Comparison of ENCODE assay signal across 12 cellular contexts in the genomic region with DNA sequence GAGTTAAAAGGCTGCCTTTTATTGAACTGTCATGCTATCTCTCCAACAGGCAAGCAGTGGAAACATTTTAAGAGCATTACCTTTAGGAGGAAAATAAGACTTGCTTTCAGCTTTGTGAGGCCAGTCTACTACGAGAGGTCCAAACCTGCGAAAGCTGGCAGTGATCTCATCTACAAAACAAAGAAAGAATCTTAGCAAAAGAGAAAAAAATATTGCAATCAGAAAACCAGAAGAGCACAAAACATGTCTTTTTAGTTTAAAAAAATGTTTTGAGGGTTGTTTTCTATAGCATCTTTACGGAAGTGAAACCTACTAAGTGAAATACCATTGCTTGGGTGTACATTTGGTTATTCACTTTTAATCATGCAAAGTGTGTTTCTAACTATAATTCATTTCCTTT.
DNase-seq lines count a peak whose midpoint lies in the region; ATAC-seq, FAIRE-seq and TF ChIP-seq lines count a peak whose summit lies in the region.
"Had no signal": no experiment of that assay in that cellular context is flagged by ENCODE, and none has a peak within 500 bp of the region (broad histone marks: within the 10 kb centered on the region; RNA-seq: fewer than 3 reads in every experiment).

No MANE protein-coding gene starts in this region.

- TF ChIP-seq CTCF in SU-DHL-6 (IDR thresholded peaks at IDR 0.05; ENCODE audit: insufficient read depth, low read length, poor library complexity, severe bottlenecking) = no peak

- no peaks in the 10 kb centered on the region for H3K4me1 Mint-ChIP-seq in natural killer cell treated with Interleukin-12 subunit alpha and Interleukin-12 subunit beta and Interleukin-15 and Interleukin-18, amount 100 ng/mL, for 72 hours (ENCODE audit: low read depth in 2 of 2)

- H3K79me2 ChIP-seq in SU-DHL-6 (ENCODE audit: insufficient read depth, low read length) = no peaks in the 10 kb centered on the region

- H3K27me3 ChIP-seq in SU-DHL-6 (ENCODE audit: low read length) = no peaks in the 10 kb centered on the region

- no peak overlapping the region for H3K4me3 Mint-ChIP-seq in natural killer cell treated with Interleukin-12 subunit alpha and Interleukin-12 subunit beta and Interleukin-15 and Interleukin-18, amount 100 ng/mL, for 72 hours
- H3K4me3 Mint-ChIP-seq: activated CD8-positive, alpha-beta T cell treated with anti-CD3 and anti-CD28 coated beads, Interleukin-2, amount 10 ng/mL, durations not matched to agents 7 days and 5 days; mesothelial cell of epicardium had no signal

- H3K36me3 Mint-ChIP-seq in natural killer cell treated with Interleukin-12 subunit alpha and Interleukin-12 subunit beta and Interleukin-15 and Interleukin-18, amount 100 ng/mL, for 72 hours = no peaks in the 10 kb centered on the region

- H2AFZ ChIP-seq in SU-DHL-6 (ENCODE audit: low read depth, low read length, severe bottlenecking) = no peak overlapping the region

- peak; percentile 36 for FAIRE-seq in GM12892 (lab: Jason Lieb, UNC)
- FAIRE-seq: bronchial epithelial cell had no signal

- no peaks in the 10 kb centered on the region for H4K20me1 ChIP-seq in SU-DHL-6 (ENCODE audit: low read depth, low read length)

- H3K27ac ChIP-seq in SU-DHL-6 (ENCODE audit: low read depth, low read length) = peak overlapping the region; percentile 92
- H3K27ac ChIP-seq: C4-2B had no signal

- no peaks in the 10 kb centered on the region for H3K9me3 Mint-ChIP-seq in natural killer cell treated with Interleukin-12 subunit alpha and Interleukin-12 subunit beta and Interleukin-15 and Interleukin-18, amount 100 ng/mL, for 72 hours

- peak overlapping the region; percentile 78 for H3K4me2 ChIP-seq in SU-DHL-6 (ENCODE audit: low read depth, low read length, poor library complexity, severe bottlenecking)

- peaks cover 23% of the 10 kb centered on the region for H3F3A ChIP-seq in SU-DHL-6 (ENCODE audit: insufficient read depth)

- no peak overlapping the region for H3K27ac Mint-ChIP-seq in natural killer cell treated with Interleukin-12 subunit alpha and Interleukin-12 subunit beta and Interleukin-15 and Interleukin-18, amount 100 ng/mL, for 72 hours
- H3K27ac Mint-ChIP-seq: activated CD8-positive, alpha-beta T cell treated with anti-CD3 and anti-CD28 coated beads, Interleukin-2, amount 10 ng/mL, durations not matched to agents 7 days and 5 days; mesothelial cell of epicardium had no signal

- H3K4me3 ChIP-seq in SU-DHL-6 (ENCODE audit: insufficient read depth, low read length, poor library complexity, severe bottlenecking) = peak overlapping the region; percentile 40

- DNase-seq in GM12892 (ENCODE audit: insufficient read length) = no peak
- DNase-seq in SW480 (ENCODE audit: low spot score) = no peak
- DNase-seq in natural killer cell treated with Interleukin-12 subunit alpha and Interleukin-12 subunit beta and Interleukin-15 and Interleukin-18, amount 100 ng/mL, for 72 hours (ENCODE audit: low spot score) = no peak
- no peak for DNase-seq in activated effector memory CD4-positive, alpha-beta T cell treated with anti-CD3 and anti-CD28 coated beads, Interleukin-2, amount 50 U/mL, for 16 hours
- DNase-seq in AML-193 (lab: John Stamatoyannopoulos, UW) = no peak
- DNase-seq: activated CD8-positive, alpha-beta T cell treated with anti-CD3 and anti-CD28 coated beads, Interleukin-2, amount 10 ng/mL, durations not matched to agents 7 days and 5 days had no signal

- no peaks in the 10 kb centered on the region for H3K9me2 ChIP-seq in SU-DHL-6 (replicated peaks; ENCODE audit: insufficient read depth, low read length)

- H3K9me3 ChIP-seq in SU-DHL-6 (ENCODE audit: insufficient read depth, low read length) = no peaks in the 10 kb centered on the region

- no peaks in the 10 kb centered on the region for H3K36me3 ChIP-seq in SU-DHL-6 (ENCODE audit: low read length)

- ATAC-seq in GM21367 (IDR thresholded peaks at IDR 0.05; ENCODE audit: unreplicated experiment) (peak; percentile 78), HG03103 (IDR thresholded peaks at IDR 0.05; ENCODE audit: low read depth, unreplicated experiment) (peak; percentile 61)
- no peak for ATAC-seq in natural killer cell treated with Interleukin-12 subunit alpha and Interleukin-12 subunit beta and Interleukin-15 and Interleukin-18, amount 100 ng/mL, for 72 hours
- ATAC-seq: activated CD8-positive, alpha-beta T cell treated with anti-CD3 and anti-CD28 coated beads, Interleukin-2, amount 10 ng/mL, durations not matched to agents 7 days and 5 days had no signal

- H3K27me3 Mint-ChIP-seq in natural killer cell treated with Interleukin-12 subunit alpha and Interleukin-12 subunit beta and Interleukin-15 and Interleukin-18, amount 100 ng/mL, for 72 hours = no peaks in the 10 kb centered on the region

- H3K9ac ChIP-seq in SU-DHL-6 (ENCODE audit: low read length) = peak overlapping the region; percentile 34

- TF ChIP-seq POLR2A in GM12892 (IDR thresholded peaks at IDR 0.05; ENCODE audit: low read depth, low read length) = no peak

Comparison
In these comparisons a context has a peak if more than half of its experiments do, and no peak if none do; other contexts are left out.
1. ATAC-seq: peak in GM21367 (single experiment) and HG03103 (single experiment); none in natural killer cell treated with Interleukin-12 subunit alpha and Interleukin-12 subunit beta and Interleukin-15 and Interleukin-18, amount 100 ng/mL, for 72 hours (0 of 2).